ENCODE assay signal across 8 cellular contexts in genomic region chr17:45302649-45303173, GRCh38. TPM values are rescaled to one million over a fixed set of nuclear protein-coding genes. Genes with fewer than 3 reads are reported as not detected.
A peak's percentile ranks its signal among the peaks of the same experiment; 100 is the strongest.
DNase-seq lines count a peak whose midpoint lies in the region; ATAC-seq and TF ChIP-seq lines count a peak whose summit lies in the region.

No MANE protein-coding gene starts in this region.

- peaks cover 90% of the 10 kb centered on the region for H3K4me1 ChIP-seq in CD4-positive, alpha-beta memory T cell (ENCODE audit: insufficient read depth, low read length)

- CTCF ChIA-PET in CD4-positive, alpha-beta memory T cell (lab: Charles Lee; ENCODE audit: partially characterized antibody): interaction anchor here (0.9 to 3.1 kb wide), 4 partner anchors 9 to 84 kb away, joined by 3 to 12 read pairs (median 5); no protein-coding TSS in a partner anchor
- CTCF ChIA-PET in HEK293T (lab: Yijun Ruan, JAX): no interaction called here

- peaks cover 14% of the 10 kb centered on the region for H3K36me3 ChIP-seq in CD4-positive, alpha-beta memory T cell (ENCODE audit: insufficient read depth, low read length)

- H3K27ac Mint-ChIP-seq in CD4-positive, alpha-beta memory T cell: peak overlapping the region; percentile 68 to 95 (median 85)
- H3K27ac Mint-ChIP-seq in central memory CD8-positive, alpha-beta T cell (ENCODE audit: low read depth): no peak overlapping the region

- H3K27ac ChIP-seq in CD4-positive, alpha-beta memory T cell (ENCODE audit: low read depth, low read length): peak overlapping the region; percentile 25

- peaks cover 53 to 85% (median 67%) of the 10 kb centered on the region in 4 donors for H3K4me1 Mint-ChIP-seq in CD4-positive, alpha-beta memory T cell
- peaks cover 68% of the 10 kb centered on the region for H3K4me1 Mint-ChIP-seq in central memory CD8-positive, alpha-beta T cell

- H3K9me3 Mint-ChIP-seq in CD4-positive, alpha-beta memory T cell: no peaks in the 10 kb centered on the region
- H3K9me3 Mint-ChIP-seq in central memory CD8-positive, alpha-beta T cell: no peaks in the 10 kb centered on the region

- no peaks in the 10 kb centered on the region for H3K9me3 ChIP-seq in CD4-positive, alpha-beta memory T cell (ENCODE audit: control insufficient read depth in 1 of 2, low read length in 2 of 2)

- H3K4me3 Mint-ChIP-seq in CD4-positive, alpha-beta memory T cell: peak overlapping the region in 7 of 8 donors; percentile 27 to 75 (median 65)
- H3K4me3 Mint-ChIP-seq in central memory CD8-positive, alpha-beta T cell: peak overlapping the region; percentile 57

- H3K4me3 ChIP-seq in CD4-positive, alpha-beta memory T cell (ENCODE audit: low read length in 2 of 2): no peak overlapping the region

- H3K27me3 ChIP-seq in CD4-positive, alpha-beta memory T cell (ENCODE audit: insufficient read depth, low read length): no peaks in the 10 kb centered on the region

- H3K27me3 Mint-ChIP-seq in CD4-positive, alpha-beta memory T cell: no peaks in the 10 kb centered on the region
- no peaks in the 10 kb centered on the region for H3K27me3 Mint-ChIP-seq in central memory CD8-positive, alpha-beta T cell

- intact Hi-C loops in CD4-positive, alpha-beta memory T cell (cut with micrococcal nuclease): no loop called here

- POLR2A ChIA-PET in CD4-positive, alpha-beta memory T cell (lab: Charles Lee; ENCODE audit: partially characterized antibody): interaction anchor here (5.4 kb wide), 1 partner anchor 11 kb away, joined by 69 read pairs; the partner anchor contains the start of gene MAP3K14
- POLR2A ChIA-PET in HEK293T (lab: Yijun Ruan, JAX): interaction anchor here (2.1 kb wide), 1 partner anchor 9 kb away, joined by 8 read pairs; no protein-coding TSS in a partner anchor

- peaks cover 20 to 34% of the 10 kb centered on the region in 2 donors for H3K36me3 Mint-ChIP-seq in CD4-positive, alpha-beta memory T cell
- H3K36me3 Mint-ChIP-seq in central memory CD8-positive, alpha-beta T cell (ENCODE audit: insufficient read depth): peaks cover 19% of the 10 kb centered on the region

- peak; percentile 44 for ATAC-seq in GM19463 (IDR thresholded peaks at IDR 0.05; ENCODE audit: unreplicated experiment)
- ATAC-seq in central memory CD8-positive, alpha-beta T cell (replicated peaks; ENCODE audit: extremely low read depth, poor library complexity, severe bottlenecking): peak; percentile 44

- peak in 1 of 5 donors; percentile 21 for DNase-seq in CD4-positive, alpha-beta memory T cell
- peak; percentile 88 for DNase-seq in M059J (ENCODE audit: low read depth)
- DNase-seq in central memory CD8-positive, alpha-beta T cell (ENCODE audit: low spot score in 2 of 2): no peak
- DNase-seq in occipital lobe (lab: John Stamatoyannopoulos, UW): peak; percentile 38
- DNase-seq in HEK293T (ENCODE audit: extremely low spot score): no peak
- no peak for DNase-seq in 8988T
- DNase-seq in GF-D8 (lab: John Stamatoyannopoulos, UW): no peak

TF ChIP-seq in HEK293T, 16 proteins besides CTCF, POLR2A, EP300 and RAD21:
- no peak for TF ChIP-seq L3MBTL2 (conservative IDR thresholded peaks at IDR 0.05)
- TF ChIP-seq NFRKB (IDR thresholded peaks at IDR 0.05): no peak
- TF ChIP-seq HDGF (IDR thresholded peaks at IDR 0.05; ENCODE audit: borderline replicate concordance): no peak
- no peak for TF ChIP-seq FOXM1 (IDR thresholded peaks at IDR 0.05; ENCODE audit: borderline replicate concordance)
- TF ChIP-seq FOXK2 (IDR thresholded peaks at IDR 0.05): no peak
- TF ChIP-seq BHLHE40 (IDR thresholded peaks at IDR 0.05; ENCODE audit: borderline replicate concordance): no peak

RNA-seq across cellular contexts. Expression of gene MAP3K14, which starts 14.1 kb away (rescaled TPM):
- 10 to 100 TPM; 48.7 to 49.3 TPM for total RNA-seq in CD4-positive, alpha-beta memory T cell
- polyA plus RNA-seq in CD4-positive, alpha-beta memory T cell: 10 to 100 TPM in 1 of 2 donors, 1 to 10 TPM in 1; 2.3 to 14.5 TPM
- 5.3 and 10.1 TPM in 2 replicates for total RNA-seq in M059J (2014; rRNA removed; shearing (Covaris generic))
- total RNA-seq in occipital lobe: 1.2 TPM

RNA-seq across cellular contexts. Expression of gene SPATA32, which starts 40.8 kb away (rescaled TPM):
- under 1 TPM; 0.22 to 0.41 TPM for total RNA-seq in CD4-positive, alpha-beta memory T cell
- under 1 TPM; 0.25 to 0.49 TPM for polyA plus RNA-seq in CD4-positive, alpha-beta memory T cell
- not detected in 2 replicates for total RNA-seq in M059J (2014; rRNA removed; shearing (Covaris generic))
- total RNA-seq in occipital lobe: not detected

Comparison
In these comparisons a context has a peak if more than half of its experiments do, and no peak if none do; other contexts are left out.
1. DNase-seq: peak in M059J (single experiment) and occipital lobe (single experiment); none in central memory CD8-positive, alpha-beta T cell (0 of 2), HEK293T (single experiment), 8988T (single experiment) and GF-D8 (single experiment).